In genomic region chr5:66551920-66552319, GRCh38 we compare ENCODE assay signal across 22 cellular contexts. TPM values are rescaled to one million over a fixed set of nuclear protein-coding genes. Genes with fewer than 3 reads are reported as not detected.
A peak's percentile ranks its signal among the peaks of the same experiment; 100 is the strongest.
DNase-seq lines count a peak whose midpoint lies in the region; TF ChIP-seq lines count a peak whose summit lies in the region.
"Had no signal": no experiment of that assay in that cellular context is flagged by ENCODE, and none has a peak within 500 bp of the region (broad histone marks: within the 10 kb centered on the region; RNA-seq: fewer than 3 reads in every experiment).

No MANE protein-coding gene starts in this region.

- DNase-seq in NCI-H226, result peak; percentile 77
- peak; percentile 30 for DNase-seq in mammary epithelial cell
- peak; percentile 22 for DNase-seq in fibroblast of pulmonary artery (ENCODE audit: low read depth)
- DNase-seq in trophoblast cell, result peak; percentile 21 to 49
- DNase-seq in Ammon's horn (ENCODE audit: low spot score), result no peak
- DNase-seq in DMS79 treated with DMSO at 0.1 percent for 48 hours (lab: John Stamatoyannopoulos, UW), result no peak
- DNase-seq in iPS-NIHi7 (ENCODE audit: extremely low spot score), result no peak
- DNase-seq: BE2C; CD4-positive, CD25-positive, alpha-beta regulatory T cell; COR-L47; DND-41; H7; MM.1S; NCI-H1048; NCI-H1436; NCI-H1930; NCI-H510A treated with DMSO at 0.1 percent for 48 hours; NCI-H774; NK-92 treated with Interleukin-12 subunit alpha and Interleukin-12 subunit beta, amount 100 ng/mL, for 24 hours; SIG-M5 had no signal

- H3K36me3 ChIP-seq in mammary epithelial cell (ENCODE audit: insufficient read depth, low read length) (no peaks in the 10 kb centered on the region), trophoblast cell (ENCODE audit: control insufficient read depth in 1 of 2, insufficient read depth in 2 of 2, low read length in 2 of 2) (no peaks in the 10 kb centered on the region)
- H3K36me3 ChIP-seq: BE2C had no signal

- H3K79me1 ChIP-seq in trophoblast cell (ENCODE audit: low read length), result peaks cover 2% of the 10 kb centered on the region

- no peak overlapping the region for H2BK12ac ChIP-seq in trophoblast cell (ENCODE audit: low read length)

- BruUV-seq in mammary epithelial cell (replicated peaks; lab: Mats Ljungman, UMichigan), result no TSS peak

- H4K8ac ChIP-seq in trophoblast cell (ENCODE audit: low read depth, low read length), result no peak overlapping the region

- no peaks in the 10 kb centered on the region for H3K79me2 ChIP-seq in mammary epithelial cell (ENCODE audit: insufficient read depth, low read length)
- H3K79me2 ChIP-seq in trophoblast cell (ENCODE audit: control insufficient read depth, insufficient read depth, low read length, poor library complexity), result no peaks in the 10 kb centered on the region

- no peak overlapping the region for H2AK5ac ChIP-seq in trophoblast cell (ENCODE audit: low read length)

- dilution Hi-C loops in mammary epithelial cell (cut with HindIII; ENCODE audit: low sequenced_read_pairs), result no loop called here

- 0% methylated on average over 1 of the region's 1 CpG for WGBS in mammary epithelial cell (ENCODE audit: low coverage, missing lambda C conversion rate)
- WGBS in trophoblast cell (ENCODE audit: extremely low coverage, insufficient coverage, insufficient read length), result no CpG with 5 or more reads among the region's 1 CpG

- no peak overlapping the region for H4K91ac ChIP-seq in trophoblast cell (ENCODE audit: low read depth, low read length)

- in situ Hi-C loops in mammary epithelial cell (cut with MboI; ENCODE audit: low sequenced_read_pairs in 2 of 2), result no loop called here

- H3K27ac ChIP-seq in mammary epithelial cell (ENCODE audit: insufficient read depth, low read depth, low read length) (no peak overlapping the region), trophoblast cell (ENCODE audit: low read depth, low read length) (no peak overlapping the region)
- H3K27ac ChIP-seq: A549 had no signal

- H3K9me3 ChIP-seq in mammary epithelial cell (replicated peaks; ENCODE audit: insufficient read depth, low read length) (peaks cover 11% of the 10 kb centered on the region), trophoblast cell (ENCODE audit: insufficient read depth, low read depth, low read length) (no peaks in the 10 kb centered on the region)

- no peak overlapping the region for H3K18ac ChIP-seq in trophoblast cell (ENCODE audit: low read length)

- H3K4me3 ChIP-seq in mammary epithelial cell (replicated peaks in 1 of 3; ENCODE audit: insufficient read depth in 1 of 3, low read depth in 2 of 3, low read length in 3 of 3) (no peak overlapping the region), fibroblast of pulmonary artery (replicated peaks; ENCODE audit: low read depth, low read length) (no peak overlapping the region), trophoblast cell (ENCODE audit: low read depth, low read length) (no peak overlapping the region)
- H3K4me3 ChIP-seq: A549, GM12878 had no signal

- no peak overlapping the region for H2AFZ ChIP-seq in mammary epithelial cell (ENCODE audit: low read depth, low read length)
- H2AFZ ChIP-seq in trophoblast cell (ENCODE audit: insufficient read depth, low read length, poor library complexity), result no peak overlapping the region

- peaks cover 12% of the 10 kb centered on the region for H3K4me1 ChIP-seq in mammary epithelial cell (ENCODE audit: insufficient read depth, low read length)
- H3K4me1 ChIP-seq in trophoblast cell (ENCODE audit: control insufficient read depth in 1 of 2, insufficient read depth in 2 of 2, low read length in 2 of 2), result peaks cover 5% of the 10 kb centered on the region in 2 experiments
- H3K4me1 ChIP-seq: A549, BE2C had no signal

- H3K9ac ChIP-seq in mammary epithelial cell (ENCODE audit: insufficient read depth, low read length), result no peak overlapping the region
- no peak overlapping the region for H3K9ac ChIP-seq in trophoblast cell (ENCODE audit: low read length)

- no peak overlapping the region for H3K23ac ChIP-seq in trophoblast cell (ENCODE audit: low read length)

- no peak overlapping the region for H2BK5ac ChIP-seq in trophoblast cell (ENCODE audit: low read depth, low read length, poor library complexity)

- H3K14ac ChIP-seq in trophoblast cell (ENCODE audit: low read length), result no peak overlapping the region

- H3K4me2 ChIP-seq in mammary epithelial cell (ENCODE audit: insufficient read depth, low read depth, low read length) (no peak overlapping the region), trophoblast cell (ENCODE audit: low read length) (no peak overlapping the region)
- H3K4me2 ChIP-seq: A549 had no signal

- no peak overlapping the region for H4K12ac ChIP-seq in trophoblast cell (ENCODE audit: low read depth, low read length)

- H3K4ac ChIP-seq in trophoblast cell (ENCODE audit: low read depth, low read length), result no peak overlapping the region

- CTCF ChIA-PET in mammary epithelial cell (lab: Charles Lee; ENCODE audit: low non-redundant PET), result no interaction called here

- peaks cover 6% of the 10 kb centered on the region for H3K27me3 ChIP-seq in mammary epithelial cell (ENCODE audit: insufficient read depth, low read length)
- no peaks in the 10 kb centered on the region for H3K27me3 ChIP-seq in trophoblast cell (ENCODE audit: insufficient read depth, low read length)
- H3K27me3 ChIP-seq: BE2C had no signal

- intact Hi-C loops in mammary epithelial cell (cut with micrococcal nuclease), result no loop called here

- TF ChIP-seq CTCF in mammary epithelial cell (conservative IDR thresholded peaks at IDR 0.05 in 1 of 2, IDR thresholded peaks at IDR 0.05 in 1 of 2; ENCODE audit: extremely low read depth in 1 of 2, insufficient read depth in 1 of 2, low read depth in 1 of 2, low read length in 2 of 2), result no peak
- no peak for TF ChIP-seq CTCF in fibroblast of pulmonary artery (IDR thresholded peaks at IDR 0.05; ENCODE audit: low read length, missing control alignments)

- no peak overlapping the region for H2BK120ac ChIP-seq in trophoblast cell (ENCODE audit: insufficient read depth, low read length, poor library complexity)

- no peaks in the 10 kb centered on the region for H4K20me1 ChIP-seq in mammary epithelial cell (ENCODE audit: insufficient read depth, low read length)

RNA-seq across cellular contexts. Expression of gene MAST4, which starts 44.3 kb away (rescaled TPM):
- 100 to 1,000 TPM in 1 of 2 donors, 10 to 100 TPM in 1; 54.0 to 108 TPM for total RNA-seq in mammary epithelial cell
- 31.4 TPM for polyA plus RNA-seq in mammary epithelial cell
- 202 TPM for polyA minus RNA-seq in mammary epithelial cell
- polyA plus RNA-seq in trophoblast cell (2013), result 46.0 and 48.0 TPM in 2 replicates

Comparison
In these comparisons a context has a peak if more than half of its experiments do, and no peak if none do; other contexts are left out.
1. DNase-seq: peak in NCI-H226 (single experiment), mammary epithelial cell (single experiment), fibroblast of pulmonary artery (single experiment) and trophoblast cell (2 of 2); none in Ammon's horn (single experiment), DMS79 treated with DMSO at 0.1 percent for 48 hours (single experiment) and iPS-NIHi7 (single experiment).